1 cellular context compared by ENCODE assay signal in the genomic region with DNA sequence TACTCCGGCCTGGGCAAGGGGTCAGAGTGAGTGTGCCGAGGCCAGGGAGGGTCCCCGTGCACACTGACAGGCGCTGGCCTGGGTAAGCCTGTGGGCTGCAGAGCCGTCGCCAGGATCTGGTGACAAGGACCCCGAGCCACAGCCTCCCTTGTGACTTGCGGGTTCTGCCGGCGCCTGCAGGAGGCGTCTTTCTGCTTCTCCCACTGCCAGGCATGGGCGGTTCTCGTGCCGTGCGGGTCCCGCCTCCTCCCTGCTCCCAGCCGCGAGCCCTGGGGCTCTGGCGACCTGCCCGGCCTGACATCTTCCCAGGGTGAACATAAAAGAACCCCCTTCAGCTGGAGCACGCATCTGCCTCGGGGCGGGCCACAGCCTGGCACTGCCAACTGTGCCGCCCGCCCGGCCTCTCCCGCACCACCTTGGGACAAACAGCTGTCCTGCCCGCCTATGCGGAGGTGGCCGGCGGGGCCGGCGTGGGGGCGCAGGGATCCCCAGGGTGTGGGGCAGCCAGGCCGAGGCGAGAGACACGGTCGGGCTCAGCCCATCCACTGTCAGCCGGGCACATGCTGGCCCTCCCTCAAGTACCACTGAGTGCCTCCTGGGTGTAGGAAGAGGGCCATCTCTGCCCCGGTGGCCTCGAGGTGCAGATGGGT.
TF ChIP-seq lines count a peak whose summit lies in the region.

No MANE protein-coding gene starts in this region.

TF ChIP-seq in SK-N-SH, 30 proteins besides CTCF, POLR2A, EP300 and RAD21 (continued from another document):
- TF ChIP-seq TEAD4 (IDR thresholded peaks at IDR 0.05; ENCODE audit: borderline replicate concordance, insufficient read depth) (no peak), MXI1 (IDR thresholded peaks at IDR 0.05; ENCODE audit: low read depth, low read length) (peak; percentile 81), SIN3A (IDR thresholded peaks at IDR 0.05; ENCODE audit: borderline replicate concordance, low read depth, low read length) (no peak), NFIC (IDR thresholded peaks at IDR 0.05; ENCODE audit: borderline replicate concordance) (peak; percentile 30; the same call in 1 of the 2 replicates)
